Comparison of ENCODE assay signal across 26 cellular contexts in the genomic region with DNA sequence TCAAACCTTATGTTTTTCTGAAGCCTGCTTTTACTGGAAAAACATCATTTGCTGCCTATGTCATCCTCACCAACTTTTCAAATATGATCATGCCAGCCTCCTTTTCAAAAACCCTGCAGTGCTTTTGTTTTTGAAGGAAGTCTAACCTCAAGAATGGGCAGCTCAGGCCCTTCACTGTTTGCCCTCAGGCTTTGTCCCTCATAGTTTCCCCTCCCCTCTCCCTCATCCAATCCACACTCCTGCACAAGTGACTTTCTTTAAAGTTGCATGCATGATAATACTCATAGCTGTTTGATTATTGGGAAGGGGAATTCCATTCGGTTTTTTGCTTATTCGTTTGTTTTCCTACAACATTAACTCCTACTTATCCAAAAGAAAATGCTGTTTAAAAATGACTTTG.
DNase-seq lines count a peak whose midpoint lies in the region; TF ChIP-seq lines count a peak whose summit lies in the region.
"Had no signal": no experiment of that assay in that cellular context is flagged by ENCODE, and none has a peak within 500 bp of the region (broad histone marks: within the 10 kb centered on the region; RNA-seq: fewer than 3 reads in every experiment).

No MANE protein-coding gene starts in this region.

- peak; percentile 12 for DNase-seq in EL
- peak; percentile 78 to 90 for DNase-seq in HAP-1 (ENCODE audit: low spot score in 2 of 2)
- peak; percentile 17 for DNase-seq in SK-MEL-5 (ENCODE audit: low read depth, low spot score)
- DNase-seq in NCI-H1048 (lab: John Stamatoyannopoulos, UW): no peak
- no peak for DNase-seq in NCI-H82 treated with DMSO at 0.1 percent for 48 hours (lab: John Stamatoyannopoulos, UW; ENCODE audit: unreplicated experiment)
- DNase-seq in cortex of kidney (lab: John Stamatoyannopoulos, UW): no peak
- no peak for DNase-seq in smooth muscle cell (lab: John Stamatoyannopoulos, UW; ENCODE audit: unreplicated experiment)
- DNase-seq: activated CD4-positive, alpha-beta T cell treated with anti-CD3 and anti-CD28 coated beads for 48 hours; activated naive CD4-positive, alpha-beta T cell treated with anti-CD3 and anti-CD28 coated beads, Interleukin-2, amount 50 U/mL, for 16 hours; amygdala; BE2C; brain microvascular endothelial cell; CD8-positive, alpha-beta T cell; cerebellar nuclear complex; GOT3; heart right ventricle; NCI-H1105 treated with DMSO at 0.1 percent for 48 hours; NCI-H187 treated with DMSO at 0.1 percent for 48 hours; NCI-H526; pancreas; Peyer's patch; SHP77 treated with DMSO at 0.1 percent for 48 hours; upper lobe of left lung had no signal

- no peaks in the 10 kb centered on the region for H3F3A ChIP-seq in smooth muscle cell (ENCODE audit: low read depth)

- no peaks in the 10 kb centered on the region for H4K20me1 ChIP-seq in smooth muscle cell (ENCODE audit: low read depth)

- H3K27me3 ChIP-seq in HAP-1 (ENCODE audit: low read depth) (no peaks in the 10 kb centered on the region), iPS-20b (ENCODE audit: insufficient read depth, low read length) (no peaks in the 10 kb centered on the region), smooth muscle cell (ENCODE audit: low read depth) (peaks cover 3% of the 10 kb centered on the region)
- H3K27me3 ChIP-seq: BE2C, brain microvascular endothelial cell, heart right ventricle, pancreas, Peyer's patch, upper lobe of left lung had no signal

- TF ChIP-seq CTCF in smooth muscle cell (IDR thresholded peaks at IDR 0.05; ENCODE audit: borderline replicate concordance, insufficient read depth, poor library complexity, severe bottlenecking): no peak

- 12% methylated on average over 2 of the region's 2 CpGs for WGBS in smooth muscle cell (ENCODE audit: low lambda C conversion rate)

- H3K4me3 ChIP-seq in HAP-1: no peak overlapping the region
- H3K4me3 ChIP-seq in iPS-20b (ENCODE audit: low read length): peak overlapping the region; percentile 45; the same call in 1 of the 2 replicates
- no peak overlapping the region for H3K4me3 ChIP-seq in smooth muscle cell
- H3K4me3 ChIP-seq: heart right ventricle, K562, pancreas, Peyer's patch, upper lobe of left lung had no signal

- H3K79me2 ChIP-seq in smooth muscle cell (ENCODE audit: low read depth): no peaks in the 10 kb centered on the region

- H3K27ac ChIP-seq in iPS-20b (ENCODE audit: low read length): no peak overlapping the region
- H3K27ac ChIP-seq in smooth muscle cell (ENCODE audit: low read depth): no peak overlapping the region
- H3K27ac ChIP-seq: brain microvascular endothelial cell, heart right ventricle, pancreas, Peyer's patch, upper lobe of left lung, VCaP had no signal

- peaks cover 19% of the 10 kb centered on the region for H3K4me1 ChIP-seq in HAP-1
- peaks cover 45% of the 10 kb centered on the region for H3K4me1 ChIP-seq in iPS-20b (ENCODE audit: insufficient read depth, low read length)
- peaks cover 13% of the 10 kb centered on the region for H3K4me1 ChIP-seq in smooth muscle cell (ENCODE audit: low read depth)
- H3K4me1 ChIP-seq: BE2C, heart right ventricle, pancreas, Peyer's patch, upper lobe of left lung had no signal

- no peak overlapping the region for H2AFZ ChIP-seq in smooth muscle cell (ENCODE audit: low read depth)

- in situ Hi-C loops in HAP-1 (cut with MboI; ENCODE audit: low sequenced_read_pairs): no loop called here
- in situ Hi-C loops in SK-MEL-5 (cut with HindIII; ENCODE audit: low pct_unique_long_range_greater_than_20kb, low sequenced_read_pairs): no loop called here

- no peak overlapping the region for H3K4me2 ChIP-seq in smooth muscle cell

- H3K36me3 ChIP-seq in HAP-1 (replicated peaks): no peaks in the 10 kb centered on the region
- H3K36me3 ChIP-seq in iPS-20b (ENCODE audit: insufficient read depth, low read depth, low read length): no peaks in the 10 kb centered on the region
- H3K36me3 ChIP-seq in smooth muscle cell (ENCODE audit: low read depth): no peaks in the 10 kb centered on the region
- H3K36me3 ChIP-seq: BE2C, brain microvascular endothelial cell, heart right ventricle, pancreas, Peyer's patch, upper lobe of left lung had no signal

- no peaks in the 10 kb centered on the region for H3K9me3 ChIP-seq in HAP-1
- H3K9me3 ChIP-seq in iPS-20b (ENCODE audit: insufficient read depth, low read depth, low read length): no peaks in the 10 kb centered on the region
- no peaks in the 10 kb centered on the region for H3K9me3 ChIP-seq in smooth muscle cell (replicated peaks; ENCODE audit: low read depth)
- H3K9me3 ChIP-seq: BE2C, heart right ventricle, pancreas, Peyer's patch, upper lobe of left lung had no signal

- peak overlapping the region; percentile 2; the same call in 1 of the 2 replicates for H3K9ac ChIP-seq in iPS-20b (ENCODE audit: low read depth, low read length)
- no peak overlapping the region for H3K9ac ChIP-seq in smooth muscle cell (ENCODE audit: low read depth)

Comparison
In these comparisons a context has a peak if more than half of its experiments do, and no peak if none do; other contexts are left out.
1. DNase-seq: peak in EL (single experiment), HAP-1 (2 of 2) and SK-MEL-5 (single experiment); none in NCI-H1048 (single experiment), NCI-H82 treated with DMSO at 0.1 percent for 48 hours (single experiment), cortex of kidney (single experiment) and smooth muscle cell (single experiment).